Comparison of ENCODE assay signal across 9 cellular contexts in genomic region chr7:94374231-94374630, GRCh38. TPM values are rescaled to one million over a fixed set of nuclear protein-coding genes. Genes with fewer than 3 reads are reported as not detected.
DNase-seq lines count a peak whose midpoint lies in the region; ATAC-seq and TF ChIP-seq lines count a peak whose summit lies in the region.
"Had no signal": no experiment of that assay in that cellular context is flagged by ENCODE, and none has a peak within 500 bp of the region (broad histone marks: within the 10 kb centered on the region; RNA-seq: fewer than 3 reads in every experiment).

No MANE protein-coding gene starts in this region.

- H3K27ac Mint-ChIP-seq in chondrocyte (ENCODE audit: unreplicated experiment) = peak overlapping the region; percentile 98

- H3K36me3 Mint-ChIP-seq in chondrocyte (ENCODE audit: low read depth) = peaks cover 3% of the 10 kb centered on the region

- TF ChIP-seq CTCF in chondrocyte (IDR thresholded peaks at IDR 0.05) = peak; percentile 64

- H3K4me1 Mint-ChIP-seq in chondrocyte (ENCODE audit: low read depth) = peaks cover 85% of the 10 kb centered on the region

- H3K27ac ChIP-seq in temporal lobe (ENCODE audit: low read depth, low read length) = peak overlapping the region; percentile 31

- DNase-seq in HT1080 (ENCODE audit: low read depth) (peak; percentile 56), chondrocyte (ENCODE audit: low spot score) (peak; percentile 95), left kidney (ENCODE audit: low read depth, low spot score) (peak; percentile 77), NCI-H187 treated with DMSO at 0.1 percent for 48 hours (lab: John Stamatoyannopoulos, UW) (no peak), NOMO-1 treated with DMSO at 0.1 percent for 48 hours (lab: John Stamatoyannopoulos, UW; ENCODE audit: unreplicated experiment) (no peak), SW480 (ENCODE audit: low spot score) (no peak)
- DNase-seq: NCI-H2107 had no signal

- no peak for ATAC-seq in HG03196 (IDR thresholded peaks at IDR 0.05; ENCODE audit: unreplicated experiment)

- peaks cover 3% of the 10 kb centered on the region for H3K9me3 Mint-ChIP-seq in chondrocyte (ENCODE audit: low read depth)

- peak overlapping the region; percentile 67 for H3K4me3 Mint-ChIP-seq in chondrocyte (ENCODE audit: unreplicated experiment)

- H3K27me3 Mint-ChIP-seq in chondrocyte (ENCODE audit: low read depth) = no peaks in the 10 kb centered on the region

RNA-seq across cellular contexts. Expression of gene COL1A2, which starts 20.5 kb away (rescaled TPM):
- total RNA-seq in HT1080 (2014; rRNA removed; shearing (Covaris generic)) = 0.26 and 0.47 TPM in 2 replicates
- 2.5 and 3.2 TPM in 2 replicates for polyA plus RNA-seq in HT1080 (2015; cell fraction: cytosol; rRNA removed)
- polyA plus RNA-seq in HT1080 (2015; cell fraction: nucleus; rRNA removed) = 18.5 and 22.6 TPM in 2 replicates
- total RNA-seq in chondrocyte (11,901 to 12,433 TPM (median 12,302 TPM) in 3 replicates), temporal lobe (107 TPM)

Comparison
In these comparisons a context has a peak if more than half of its experiments do, and no peak if none do; other contexts are left out.
1. DNase-seq: peak in HT1080 (single experiment), chondrocyte (single experiment) and left kidney (single experiment); none in NCI-H187 treated with DMSO at 0.1 percent for 48 hours (single experiment), NOMO-1 treated with DMSO at 0.1 percent for 48 hours (single experiment) and SW480 (single experiment).
2. RNA of gene COL1A2, which starts 20.5 kb away (total RNA-seq): 11,901 to 12,433 TPM in chondrocyte; 107 TPM in temporal lobe (single experiment) and 0.26 to 0.47 TPM in HT1080; every median in the first group is over 100 times any median in the second.